In the genomic region with DNA sequence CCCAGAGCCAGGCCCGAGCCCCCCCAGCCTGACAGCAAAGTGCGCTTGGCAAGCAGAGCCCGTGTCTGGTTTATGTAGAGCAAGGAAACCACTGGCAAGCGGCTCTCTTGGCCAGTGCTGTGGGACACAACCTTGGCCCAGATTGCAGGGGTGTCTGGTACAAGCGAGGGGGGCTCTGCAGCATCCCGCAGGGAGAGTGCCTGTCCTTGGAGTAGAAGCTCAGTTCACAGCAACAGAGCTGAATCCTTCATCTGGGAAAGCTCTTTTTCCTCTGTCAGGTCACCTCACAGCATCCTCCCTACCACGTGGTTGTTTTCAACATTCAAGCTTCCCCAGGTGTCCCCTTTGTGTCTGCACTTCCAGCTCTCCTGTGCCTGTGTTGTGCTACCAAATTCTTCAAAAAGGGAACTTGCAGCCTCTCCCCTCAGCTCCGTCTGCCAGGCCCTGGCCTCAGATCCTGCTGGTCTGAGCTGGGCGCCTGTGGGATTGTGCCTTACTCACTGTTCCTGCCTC, we compare ENCODE assay signal across 15 cellular contexts.
DNase-seq lines count a peak whose midpoint lies in the region; ATAC-seq, FAIRE-seq and TF ChIP-seq lines count a peak whose summit lies in the region.
"Had no signal": no experiment of that assay in that cellular context is flagged by ENCODE, and none has a peak within 500 bp of the region (broad histone marks: within the 10 kb centered on the region; RNA-seq: fewer than 3 reads in every experiment).

No MANE protein-coding gene starts in this region.

- H4K20me1 ChIP-seq in HepG2 (ENCODE audit: insufficient read depth, low read length) (no peaks in the 10 kb centered on the region), neural progenitor cell (ENCODE audit: low read depth) (no peaks in the 10 kb centered on the region)
- H4K20me1 ChIP-seq: BLaER1 had no signal

- H2BK15ac ChIP-seq in mesendoderm (replicated peaks; ENCODE audit: low read depth), result no peak overlapping the region

- TF ChIP-seq EP300 in HepG2 (IDR thresholded peaks at IDR 0.05; ENCODE audit: low read depth in 2 of 2, low read length in 2 of 2), result no peak
- TF ChIP-seq EP300 in HepG2 (CRISPR knock-in tag; IDR thresholded peaks at IDR 0.05; ENCODE audit: borderline replicate concordance), result no peak

- H3K4ac ChIP-seq in mesendoderm (ENCODE audit: low read depth, low read length), result no peak overlapping the region

- peaks cover 13% of the 10 kb centered on the region for H3K9me3 Mint-ChIP-seq in neural progenitor cell

- no peak for ATAC-seq in HepG2
- ATAC-seq in right lobe of liver, result no peak
- ATAC-seq in left ventricle myocardium superior, result peak; percentile 68
- ATAC-seq in HG02763 (IDR thresholded peaks at IDR 0.05; ENCODE audit: unreplicated experiment), result no peak

- TF ChIP-seq CTCF in HepG2 (CRISPR knock-in tag; IDR thresholded peaks at IDR 0.05) (no peak), right lobe of liver (IDR thresholded peaks at IDR 0.05) (no peak), neural progenitor cell (IDR thresholded peaks at IDR 0.05) (no peak)

- no peaks in the 10 kb centered on the region for H3K79me2 ChIP-seq in HepG2 (ENCODE audit: insufficient read depth, low read length)
- no peaks in the 10 kb centered on the region for H3K79me2 ChIP-seq in neural progenitor cell (ENCODE audit: low read depth)
- H3K79me2 ChIP-seq in mesendoderm (ENCODE audit: control insufficient read depth, insufficient read depth, low read length), result no peaks in the 10 kb centered on the region

- in situ Hi-C loops in HepG2 (cut with HindIII; ENCODE audit: extremely low pct_ligation_motif_present, low pct_unique_long_range_greater_than_20kb), result no loop called here

- TF ChIP-seq RAD21 in HepG2 (CRISPR knock-in tag; IDR thresholded peaks at IDR 0.05), result no peak

- H3K36me3 Mint-ChIP-seq in neural progenitor cell, result no peaks in the 10 kb centered on the region
- H3K36me3 Mint-ChIP-seq: mesothelial cell of epicardium had no signal

- no peak for FAIRE-seq in HepG2 (lab: Jason Lieb, UNC)

- H3K4me2 ChIP-seq in HepG2 (ENCODE audit: low read depth, low read length) (no peak overlapping the region), neural progenitor cell (peak overlapping the region; percentile 35), mesendoderm (ENCODE audit: low read length) (no peak overlapping the region)
- H3K4me2 ChIP-seq: BLaER1 had no signal

- WGBS in HepG2 (ENCODE audit: low lambda C conversion rate), result 4% methylated on average over 6 of the region's 9 CpGs
- WGBS in right lobe of liver (ENCODE audit: insufficient coverage, low coverage, low lambda C conversion rate, missing lambda C conversion rate), result 14% methylated on average over 2 of the region's 9 CpGs
- whole genome bisulfite sequencing in mesendoderm (ENCODE audit: extremely low coverage, insufficient coverage, low lambda C conversion rate), result no CpG with 5 or more reads among the region's 9 CpGs

- H2AFZ ChIP-seq in HepG2 (ENCODE audit: low read length) (no peak overlapping the region), neural progenitor cell (replicated peaks) (no peak overlapping the region)

- H3K9me3 ChIP-seq in HepG2 (ENCODE audit: low read length) (no peaks in the 10 kb centered on the region), right lobe of liver (no peaks in the 10 kb centered on the region), neural progenitor cell (ENCODE audit: low read depth) (no peaks in the 10 kb centered on the region)
- H3K9me3 ChIP-seq: BLaER1 had no signal

- H2BK120ac ChIP-seq in mesendoderm (ENCODE audit: low read depth, low read length), result no peak overlapping the region

- POLR2A ChIA-PET in HepG2 (lab: Yijun Ruan, JAX), result no interaction called here

- no peak overlapping the region for H3K18ac ChIP-seq in mesendoderm (ENCODE audit: low read length)

- no peak for TF ChIP-seq POLR2A in HepG2 (IDR thresholded peaks at IDR 0.05; ENCODE audit: insufficient read depth in 1 of 2, low read depth in 2 of 2, low read length in 2 of 2)
- TF ChIP-seq POLR2A in right lobe of liver (IDR thresholded peaks at IDR 0.05), result no peak

- no peak overlapping the region for H3K4me3 ChIP-seq in HepG2 (replicated peaks in 1 of 3; ENCODE audit: insufficient read depth in 1 of 3, low read depth in 2 of 3, low read length in 3 of 3)
- H3K4me3 ChIP-seq in right lobe of liver, result no peak overlapping the region
- no peak overlapping the region for H3K4me3 ChIP-seq in neural progenitor cell
- no peak overlapping the region for H3K4me3 ChIP-seq in mesendoderm (ENCODE audit: low read length)
- H3K4me3 ChIP-seq: BLaER1, coronary artery had no signal

- no peaks in the 10 kb centered on the region for H3K79me1 ChIP-seq in mesendoderm (ENCODE audit: low read length)

- DNase-seq in HepG2 (ENCODE audit: low spot score) (no peak), right lobe of liver (no peak), left ventricle myocardium superior (peak; percentile 53), neural progenitor cell (ENCODE audit: low spot score) (peak; percentile 47), mesendoderm (no peak), ecto neural progenitor cell (ENCODE audit: low spot score) (no peak), NCI-H2196 treated with DMSO at 0.1 percent for 48 hours (lab: John Stamatoyannopoulos, UW; ENCODE audit: unreplicated experiment) (no peak)
- DNase-seq: Calu3, left cardiac atrium, NCI-H748 treated with DMSO at 0.1 percent for 48 hours had no signal

- no peak overlapping the region for H4K5ac ChIP-seq in mesendoderm (ENCODE audit: low read length)

- no peak overlapping the region for H2BK5ac ChIP-seq in mesendoderm (ENCODE audit: low read length)

- H3K4me3 Mint-ChIP-seq in neural progenitor cell, result no peak overlapping the region
- H3K4me3 Mint-ChIP-seq: activated naive CD8-positive, alpha-beta T cell; mesothelial cell of epicardium had no signal

- H3K4me1 ChIP-seq in HepG2 (ENCODE audit: insufficient read depth, low read length) (no peaks in the 10 kb centered on the region), right lobe of liver (no peaks in the 10 kb centered on the region), neural progenitor cell (peaks cover 13% of the 10 kb centered on the region), mesendoderm (ENCODE audit: control insufficient read depth, low read depth, low read length) (no peaks in the 10 kb centered on the region)
- H3K4me1 ChIP-seq: BLaER1 had no signal

- H4K8ac ChIP-seq in mesendoderm (ENCODE audit: low read depth, low read length), result no peak overlapping the region

- H3K36me3 ChIP-seq in HepG2 (replicated peaks in 1 of 2; ENCODE audit: control insufficient read depth in 1 of 2, insufficient read depth in 2 of 2, low read length in 2 of 2) (no peaks in the 10 kb centered on the region), right lobe of liver (no peaks in the 10 kb centered on the region), neural progenitor cell (no peaks in the 10 kb centered on the region), mesendoderm (ENCODE audit: control insufficient read depth, insufficient read depth, low read length) (no peaks in the 10 kb centered on the region)
- H3K36me3 ChIP-seq: BLaER1 had no signal

- H3K23ac ChIP-seq in mesendoderm (ENCODE audit: low read length), result no peak overlapping the region

- H3K56ac ChIP-seq in mesendoderm (ENCODE audit: low read length), result no peak overlapping the region

- H3K27me3 ChIP-seq in HepG2 (ENCODE audit: control insufficient read depth in 1 of 2, insufficient read depth in 2 of 2, low read length in 2 of 2) (peaks cover 0 to 65% of the 10 kb centered on the region in 2 experiments; a peak in 4 of 5 replicates), right lobe of liver (no peaks in the 10 kb centered on the region), neural progenitor cell (no peaks in the 10 kb centered on the region), mesendoderm (ENCODE audit: insufficient read depth, low read length, poor library complexity) (no peaks in the 10 kb centered on the region)
- H3K27me3 ChIP-seq: BLaER1 had no signal

- H3K27ac Mint-ChIP-seq in neural progenitor cell, result peak overlapping the region; percentile 72
- H3K27ac Mint-ChIP-seq: activated naive CD8-positive, alpha-beta T cell; mesothelial cell of epicardium had no signal

- intact Hi-C loops in HepG2 (cut with micrococcal nuclease; ENCODE audit: unreplicated experiment), result no loop called here
- intact Hi-C loops in right lobe of liver (cut with DNase I), result no loop called here
- intact Hi-C loops in left ventricle myocardium superior (cut with micrococcal nuclease), result no loop called here

- CTCF ChIA-PET in HepG2 (lab: Yijun Ruan, JAX; ENCODE audit: low intra/inter-chr PET ratio, low total read pairs), result no interaction called here

- BruUV-seq in HepG2 (replicated peaks; lab: Mats Ljungman, UMichigan), result no TSS peak

- H3F3A ChIP-seq in neural progenitor cell (ENCODE audit: low read depth), result peaks cover 7% of the 10 kb centered on the region

- H2AK5ac ChIP-seq in mesendoderm (ENCODE audit: low read length), result no peak overlapping the region

- H3K27me3 Mint-ChIP-seq in neural progenitor cell (ENCODE audit: insufficient read depth, low read depth), result peaks cover 3% of the 10 kb centered on the region

- H3K4me1 Mint-ChIP-seq in neural progenitor cell, result peaks cover 14% of the 10 kb centered on the region

- H3K27ac ChIP-seq in HepG2 (ENCODE audit: extremely low read length, insufficient read depth, low read length), result no peak overlapping the region
- H3K27ac ChIP-seq in right lobe of liver, result no peak overlapping the region
- no peak overlapping the region for H3K27ac ChIP-seq in neural progenitor cell
- H3K27ac ChIP-seq in mesendoderm (ENCODE audit: low read depth, low read length), result no peak overlapping the region
- H3K27ac ChIP-seq: BLaER1, coronary artery had no signal

- H3K9ac ChIP-seq in HepG2 (ENCODE audit: insufficient read depth, low read depth, low read length), result no peak overlapping the region
- no peak overlapping the region for H3K9ac ChIP-seq in neural progenitor cell
- H3K9ac ChIP-seq in mesendoderm (ENCODE audit: low read length), result no peak overlapping the region
- H3K9ac ChIP-seq: BLaER1 had no signal

TF ChIP-seq in HepG2, 621 proteins besides CTCF, POLR2A, EP300 and RAD21 (continues in another document):
- TF ChIP-seq YEATS4 (CRISPR knock-in tag; IDR thresholded peaks at IDR 0.05; ENCODE audit: borderline replicate concordance) (no peak), ZKSCAN1 (IDR thresholded peaks at IDR 0.05; ENCODE audit: low read length) (no peak)
- TF ChIP-seq, protein P1, sequence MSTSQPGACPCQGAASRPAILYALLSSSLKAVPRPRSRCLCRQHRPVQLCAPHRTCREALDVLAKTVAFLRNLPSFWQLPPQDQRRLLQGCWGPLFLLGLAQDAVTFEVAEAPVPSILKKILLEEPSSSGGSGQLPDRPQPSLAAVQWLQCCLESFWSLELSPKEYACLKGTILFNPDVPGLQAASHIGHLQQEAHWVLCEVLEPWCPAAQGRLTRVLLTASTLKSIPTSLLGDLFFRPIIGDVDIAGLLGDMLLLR (CRISPR knock-in tag; IDR thresholded peaks at IDR 0.05), result no peak

Comparison
In these comparisons a context has a peak if more than half of its experiments do, and no peak if none do; other contexts are left out.
1. DNase-seq: peak in left ventricle myocardium superior (single experiment) and neural progenitor cell (single experiment); none in HepG2 (single experiment), right lobe of liver (0 of 3), mesendoderm (single experiment), ecto neural progenitor cell (single experiment) and NCI-H2196 treated with DMSO at 0.1 percent for 48 hours (single experiment).